In genomic region chr1:174428033-174428432, GRCh38 we compare ENCODE assay signal across 36 cellular contexts. TPM values are rescaled to one million over a fixed set of nuclear protein-coding genes. Genes with fewer than 3 reads are reported as not detected.
DNase-seq lines count a peak whose midpoint lies in the region; ATAC-seq, FAIRE-seq and TF ChIP-seq lines count a peak whose summit lies in the region.
"Had no signal": no experiment of that assay in that cellular context is flagged by ENCODE, and none has a peak within 500 bp of the region (broad histone marks: within the 10 kb centered on the region; RNA-seq: fewer than 3 reads in every experiment).

No MANE protein-coding gene starts in this region.

- H3K27ac ChIP-seq in brain microvascular endothelial cell, result no peak overlapping the region
- H3K27ac ChIP-seq: coronary artery, esophagus squamous epithelium, gastroesophageal sphincter, hepatocyte, parathyroid adenoma, Peyer's patch, suprapubic skin, upper lobe of right lung had no signal

- TF ChIP-seq CTCF in brain microvascular endothelial cell (IDR thresholded peaks at IDR 0.05; ENCODE audit: low read depth, low read length, missing control alignments) (no peak), GM10266 (IDR thresholded peaks at IDR 0.05; ENCODE audit: control insufficient read depth, insufficient read depth, low read depth, missing control alignments) (no peak)

- TF ChIP-seq POLR2A in GM12891 (IDR thresholded peaks at IDR 0.05; ENCODE audit: low read depth, low read length), result no peak

- no peak overlapping the region for H3K4me3 ChIP-seq in brain microvascular endothelial cell (ENCODE audit: low read depth, low read length)
- H3K4me3 ChIP-seq: coronary artery, esophagus squamous epithelium, gastroesophageal sphincter, hepatocyte, lung, Peyer's patch, smooth muscle cell, suprapubic skin, upper lobe of right lung had no signal

- H3K27me3 ChIP-seq in brain microvascular endothelial cell (replicated peaks), result no peaks in the 10 kb centered on the region
- H3K27me3 ChIP-seq: esophagus squamous epithelium, gastroesophageal sphincter, hepatocyte, Peyer's patch, suprapubic skin, upper lobe of right lung had no signal

- peak; percentile 33 for FAIRE-seq in GM12891 (lab: Jason Lieb, UNC)

- H3K36me3 ChIP-seq in brain microvascular endothelial cell (replicated peaks), result no peaks in the 10 kb centered on the region
- H3K36me3 ChIP-seq: esophagus squamous epithelium, gastroesophageal sphincter, Peyer's patch, suprapubic skin, upper lobe of right lung had no signal

- no peak for ATAC-seq in HG03354 (IDR thresholded peaks at IDR 0.05; ENCODE audit: poor library complexity, severe bottlenecking, unreplicated experiment)
- ATAC-seq in GM18519 (IDR thresholded peaks at IDR 0.05; ENCODE audit: low FRiP score, unreplicated experiment), result no peak
- ATAC-seq: activated naive CD4-positive, alpha-beta T cell treated with anti-CD3 and anti-CD28 coated beads, Interleukin-2, amount 50 U/mL, for 72 hours; gastroesophageal sphincter; HCT116; upper lobe of right lung had no signal

- DNase-seq in GM12891 (ENCODE audit: insufficient read length, low spot score) (no peak), LHCN-M2 (ENCODE audit: low read depth) (peak; percentile 15), brain microvascular endothelial cell (peak; percentile 1), fibroblast of gingiva (ENCODE audit: low read depth) (peak; percentile 64), GM10266 (ENCODE audit: extremely low spot score) (no peak), NCI-H2227 treated with DMSO at 0.1 percent for 48 hours (lab: John Stamatoyannopoulos, UW) (no peak)
- DNase-seq: activated B cell treated with CpG ODN at 0.5 μM for 24 hours; activated CD4-positive, alpha-beta T cell treated with anti-CD3 and anti-CD28 coated beads, Interleukin-2, amount 10 ng/mL, durations not matched to agents 7 days and 5 days; activated effector memory CD4-positive, alpha-beta T cell treated with Interleukin-2 at 50 U/mL for 16 hours; aorta; CD8-positive, alpha-beta memory T cell; effector memory CD4-positive, alpha-beta T cell; esophagus squamous epithelium; NCI-H1105 treated with DMSO at 0.1 percent for 48 hours; NCI-H187 treated with DMSO at 0.1 percent for 48 hours; NCI-H526 treated with DMSO at 0.1 percent for 48 hours; nephron progenitor cell; Peyer's patch; retina; SHP77 treated with DMSO at 0.1 percent for 48 hours; stimulated activated CD4-positive, alpha-beta T cell treated with anti-CD3 and anti-CD28 coated beads, Interleukin-1b, Interleukin-23, amount 100 ng/mL, for 48 hours; stimulated activated naive CD4-positive, alpha-beta T cell treated with Interleukin-2 at 50 U/mL for 16 hours; T1000; upper lobe of right lung had no signal

- in situ Hi-C loops in brain microvascular endothelial cell (cut with HindIII; ENCODE audit: low pct_ligation_motif_present, low sequenced_read_pairs), result no loop called here

TF ChIP-seq in GM12891, 5 proteins besides CTCF, POLR2A, EP300 and RAD21:
- TF ChIP-seq TAF1 (IDR thresholded peaks at IDR 0.05; ENCODE audit: low read depth, low read length) (no peak), POLR2AphosphoS5 (IDR thresholded peaks at IDR 0.05; ENCODE audit: low read depth, low read length) (no peak), SPI1 (IDR thresholded peaks at IDR 0.05; ENCODE audit: low read depth, low read length) (no peak), PAX5 (IDR thresholded peaks at IDR 0.05; ENCODE audit: insufficient read depth, low read length, severe bottlenecking) (no peak), POU2F2 (IDR thresholded peaks at IDR 0.05; ENCODE audit: low read depth, low read length) (no peak)

RNA-seq across cellular contexts. Expression of gene GPR52, which starts 19.7 kb away (rescaled TPM):
- not detected for polyA plus RNA-seq in GM12891 (2012; ENCODE audit: low read depth, missing spikeins)
- 0.11 TPM in 1 of 2 replicates, not detected in the other for total RNA-seq in LHCN-M2 (2014; rRNA removed)
- 0.05 TPM for polyA plus RNA-seq in LHCN-M2 (2012)
- total RNA-seq: M059J had no signal
- polyA plus RNA-seq: aorta; CD8-positive, alpha-beta memory T cell; hepatocyte; smooth muscle cell had no signal

Comparison
In these comparisons a context has a peak if more than half of its experiments do, and no peak if none do; other contexts are left out.
1. DNase-seq: peak in LHCN-M2 (single experiment), brain microvascular endothelial cell (single experiment) and fibroblast of gingiva (single experiment); none in GM12891 (single experiment), GM10266 (single experiment) and NCI-H2227 treated with DMSO at 0.1 percent for 48 hours (single experiment).